Comparison of ENCODE assay signal across 32 cellular contexts in genomic region chr3:113873814-113874526, GRCh38.
"Had no signal": no experiment of that assay in that cellular context is flagged by ENCODE, and none has a peak within 500 bp of the region (broad histone marks: within the 10 kb centered on the region; RNA-seq: fewer than 3 reads in every experiment).

No MANE protein-coding gene starts in this region.

- H3K4me3 ChIP-seq: gastrocnemius medialis, lower lobe of right lung, sigmoid colon, smooth muscle cell, stomach, thyroid gland, upper lobe of left lung had no signal

- H3K36me3 ChIP-seq: gastrocnemius medialis, lower lobe of right lung, sigmoid colon, stomach, thyroid gland, upper lobe of left lung had no signal

- H3K4me1 Mint-ChIP-seq: activated CD4-positive, alpha-beta T cell treated with anti-CD3 and anti-CD28 coated beads for 36 hours; activated CD8-positive, alpha-beta memory T cell treated with anti-CD3 and anti-CD28 coated beads, Interleukin-2, amount 10 ng/mL, durations not matched to agents 7 days and 5 days; natural killer cell; stimulated activated memory B cell treated with anti-CD40 and anti-IgM and Interleukin-4, amounts not matched to agents 10 μg/mL and 1 μg/mL and 100 μg/mL, for 72 hours had no signal

- H3K27ac Mint-ChIP-seq: activated CD4-positive, alpha-beta T cell treated with anti-CD3 and anti-CD28 coated beads for 36 hours; activated CD8-positive, alpha-beta memory T cell treated with anti-CD3 and anti-CD28 coated beads, Interleukin-2, amount 10 ng/mL, durations not matched to agents 7 days and 5 days; activated CD8-positive, alpha-beta T cell treated with anti-CD3 and anti-CD28 coated beads, Interleukin-2, amount 10 ng/mL, durations not matched to agents 7 days and 5 days; activated naive CD8-positive, alpha-beta T cell; activated T-cell treated with anti-CD3 and anti-CD28 coated beads, Interleukin-2, amount 50 U/mL, for 72 hours; natural killer cell; stimulated activated memory B cell treated with anti-CD40 and anti-IgM and Interleukin-4, amounts not matched to agents 10 μg/mL and 1 μg/mL and 100 μg/mL, for 72 hours had no signal

- ATAC-seq: activated CD4-positive, alpha-beta T cell treated with anti-CD3 and anti-CD28 coated beads for 36 hours; activated CD8-positive, alpha-beta memory T cell treated with anti-CD3 and anti-CD28 coated beads, Interleukin-2, amount 10 ng/mL, durations not matched to agents 7 days and 5 days; activated CD8-positive, alpha-beta T cell treated with anti-CD3 and anti-CD28 coated beads, Interleukin-2, amount 10 ng/mL, durations not matched to agents 7 days and 5 days; activated T-cell treated with anti-CD3 and anti-CD28 coated beads, Interleukin-2, amount 50 U/mL, for 72 hours; gastrocnemius medialis; left colon; lower lobe of right lung; natural killer cell; stimulated activated memory B cell treated with anti-CD40 and anti-IgM and Interleukin-4, amounts not matched to agents 10 μg/mL and 1 μg/mL and 100 μg/mL, for 72 hours had no signal

- DNase-seq: activated CD4-positive, alpha-beta T cell treated with anti-CD3 and anti-CD28 coated beads for 36 hours; activated CD4-positive, CD25-positive, alpha-beta regulatory T cell; activated CD8-positive, alpha-beta memory T cell treated with anti-CD3 and anti-CD28 coated beads, Interleukin-2, amount 10 ng/mL, durations not matched to agents 7 days and 5 days; activated CD8-positive, alpha-beta T cell treated with anti-CD3 and anti-CD28 coated beads, Interleukin-2, amount 10 ng/mL, durations not matched to agents 7 days and 5 days; activated effector memory CD4-positive, alpha-beta T cell treated with Interleukin-2 at 50 U/mL for 16 hours; activated naive CD4-positive, alpha-beta T cell treated with Interleukin-2 at 50 U/mL for 16 hours; activated T-cell treated with anti-CD3 and anti-CD28 coated beads for 4 hours; activated T-cell treated with anti-CD3 and anti-CD28 coated beads, Interleukin-2, amount 50 U/mL, for 72 hours; anterior cingulate cortex; dermis blood vessel endothelial cell; effector CD8-positive, alpha-beta T cell; erythroblast; gastrocnemius medialis; glutamatergic neuron; islet precursor cell; left colon; lower lobe of right lung; mesenchymal stem cell; natural killer cell; posterior cingulate gyrus; retina; sigmoid colon; stimulated activated CD4-positive, alpha-beta T cell treated with anti-CD3 and anti-CD28 coated beads, Interleukin-1b, Interleukin-23, amount 100 ng/mL, for 48 hours; stimulated activated CD4-positive, alpha-beta T cell treated with anti-CD3 and anti-CD28 coated beads, Interleukin-4, amount 100 ng/mL, for 4 hours; stimulated activated CD8-positive, alpha-beta memory T cell treated with anti-CD3 and anti-CD28 coated beads, Interleukin-4, amount 100 ng/mL, for 48 hours; stomach; T-helper 1 cell; thyroid gland; upper lobe of left lung had no signal

- H3K4me1 ChIP-seq: gastrocnemius medialis, lower lobe of right lung, sigmoid colon, stomach, thyroid gland, upper lobe of left lung had no signal

- H3K27me3 Mint-ChIP-seq: activated naive CD8-positive, alpha-beta T cell; stimulated activated memory B cell treated with anti-CD40 and anti-IgM and Interleukin-4, amounts not matched to agents 10 μg/mL and 1 μg/mL and 100 μg/mL, for 72 hours had no signal

- H3K36me3 Mint-ChIP-seq: activated CD8-positive, alpha-beta memory T cell treated with anti-CD3 and anti-CD28 coated beads, Interleukin-2, amount 10 ng/mL, durations not matched to agents 7 days and 5 days; activated naive CD8-positive, alpha-beta T cell; natural killer cell had no signal

- H3K4me3 Mint-ChIP-seq: activated CD4-positive, alpha-beta T cell treated with anti-CD3 and anti-CD28 coated beads for 36 hours; activated CD8-positive, alpha-beta memory T cell treated with anti-CD3 and anti-CD28 coated beads, Interleukin-2, amount 10 ng/mL, durations not matched to agents 7 days and 5 days; activated CD8-positive, alpha-beta T cell treated with anti-CD3 and anti-CD28 coated beads, Interleukin-2, amount 10 ng/mL, durations not matched to agents 7 days and 5 days; activated naive CD8-positive, alpha-beta T cell; activated T-cell treated with anti-CD3 and anti-CD28 coated beads, Interleukin-2, amount 50 U/mL, for 72 hours; natural killer cell; stimulated activated memory B cell treated with anti-CD40 and anti-IgM and Interleukin-4, amounts not matched to agents 10 μg/mL and 1 μg/mL and 100 μg/mL, for 72 hours had no signal

- H3K9me3 Mint-ChIP-seq: activated T-cell treated with anti-CD3 and anti-CD28 coated beads, Interleukin-2, amount 50 U/mL, for 72 hours; natural killer cell; stimulated activated memory B cell treated with anti-CD40 and anti-IgM and Interleukin-4, amounts not matched to agents 10 μg/mL and 1 μg/mL and 100 μg/mL, for 72 hours had no signal

- H3K27me3 ChIP-seq: gastrocnemius medialis, sigmoid colon, stomach, thyroid gland, upper lobe of left lung had no signal

- H3K27ac ChIP-seq: gastrocnemius medialis, lower lobe of right lung, sigmoid colon, stomach, thyroid gland, upper lobe of left lung had no signal

- H3K9me3 ChIP-seq: gastrocnemius medialis, lower lobe of right lung, sigmoid colon, stomach, thyroid gland, upper lobe of left lung had no signal
